Comparison of ENCODE assay signal across 12 cellular contexts in genomic region chr16:640614-641013, GRCh38. TPM values are rescaled to one million over a fixed set of nuclear protein-coding genes. Genes with fewer than 3 reads are reported as not detected.
DNase-seq lines count a peak whose midpoint lies in the region; TF ChIP-seq lines count a peak whose summit lies in the region.
"Had no signal": no experiment of that assay in that cellular context is flagged by ENCODE, and none has a peak within 500 bp of the region (broad histone marks: within the 10 kb centered on the region; RNA-seq: fewer than 3 reads in every experiment).

No MANE protein-coding gene starts in this region.

- H3K23me2 ChIP-seq in H9 (ENCODE audit: insufficient read length, low read depth, low read length, poor library complexity, severe bottlenecking), result peaks cover 10% of the 10 kb centered on the region

- H3K27me3 Mint-ChIP-seq in H9 (ENCODE audit: low read depth), result peaks cover 2% of the 10 kb centered on the region; the same call in 1 of the 2 replicates
- H3K27me3 Mint-ChIP-seq in nephron (ENCODE audit: low read depth), result peaks cover 19% of the 10 kb centered on the region

- H3K9me3 Mint-ChIP-seq in H9 (peaks cover 3% of the 10 kb centered on the region in 2 experiments; a peak in 2 of 5 replicates), nephron (no peaks in the 10 kb centered on the region)

- H2AFZ ChIP-seq in H9 (ENCODE audit: low read length), result no peak overlapping the region

- no peak overlapping the region for H3T11ph ChIP-seq in H9 (ENCODE audit: low read length)

- H2BK5ac ChIP-seq in H9 (ENCODE audit: insufficient read length, low read length), result no peak overlapping the region

- DNase-seq in AG04450 (ENCODE audit: low read depth, low spot score) (no peak), H9 (no peak), astrocyte of the cerebellum (ENCODE audit: low read depth) (no peak), GM19240 (ENCODE audit: insufficient read length, low spot score) (no peak), NCI-H748 treated with DMSO at 0.1 percent for 48 hours (lab: John Stamatoyannopoulos, UW) (no peak), retina (no peak)
- no peak for DNase-seq in activated CD4-positive, CD25-positive, alpha-beta regulatory T cell treated with anti-CD3 and anti-CD28 coated beads, Interleukin-2, amount 50 U/mL, for 72 hours
- DNase-seq: EL, mesendoderm, NCI-H446 treated with DMSO at 0.1 percent for 48 hours had no signal

- H3K27ac Mint-ChIP-seq in H9, result peak overlapping the region in 1 of 3 experiments; percentile 86; a peak in 1 of 7 replicates
- no peak overlapping the region for H3K27ac Mint-ChIP-seq in nephron

- no peak overlapping the region for H3K27ac ChIP-seq in AG04450 (ENCODE audit: low read depth, low read length)
- H3K27ac ChIP-seq in H9 (ENCODE audit: insufficient read length, low read depth, low read length), result no peak overlapping the region

- H4K91ac ChIP-seq in H9 (ENCODE audit: insufficient read length, low read depth, low read length), result no peak overlapping the region

- H4K8ac ChIP-seq in H9 (replicated peaks; ENCODE audit: insufficient read length, low read depth, low read length), result no peak overlapping the region

- H2BK20ac ChIP-seq in H9 (ENCODE audit: low read depth, low read length, poor library complexity, severe bottlenecking), result no peak overlapping the region

- H2BK15ac ChIP-seq in H9 (ENCODE audit: low read depth, low read length), result no peak overlapping the region

- H4K5ac ChIP-seq in H9 (ENCODE audit: insufficient read length, low read depth, low read length), result no peak overlapping the region

- no peaks in the 10 kb centered on the region; the same call in 1 of the 2 replicates for H3K9me3 ChIP-seq in AG04450 (ENCODE audit: control insufficient read depth, insufficient read depth, low read length)
- H3K9me3 ChIP-seq in H9 (ENCODE audit: control insufficient read depth, low read depth, low read length), result no peaks in the 10 kb centered on the region
- H3K9me3 ChIP-seq: ascending aorta had no signal

- no peak overlapping the region for H3K4ac ChIP-seq in H9 (ENCODE audit: low read depth, low read length)

- in situ Hi-C loops in astrocyte of the cerebellum (cut with HindIII; ENCODE audit: low sequenced_read_pairs), result no loop called here

- H4K20me1 ChIP-seq in H9 (ENCODE audit: control insufficient read depth, insufficient read depth, insufficient read length), result no peaks in the 10 kb centered on the region

- H3K23ac ChIP-seq in H9 (ENCODE audit: insufficient read length, low read depth, low read length), result no peak overlapping the region

- no peak overlapping the region for H3K9ac ChIP-seq in H9 (ENCODE audit: extremely low read depth, insufficient read length, low read length)

- no peak overlapping the region for H3K4me2 ChIP-seq in H9 (ENCODE audit: insufficient read depth, insufficient read length, low read length)

- no peaks in the 10 kb centered on the region; the same call in 1 of the 2 replicates for H3K4me1 ChIP-seq in H9 (ENCODE audit: insufficient read depth, low read length)

- H3K27me3 ChIP-seq in AG04450 (ENCODE audit: control insufficient read depth, insufficient read depth, low read length) (no peaks in the 10 kb centered on the region), H9 (ENCODE audit: insufficient read depth, low read length) (no peaks in the 10 kb centered on the region)
- H3K27me3 ChIP-seq: ascending aorta had no signal

- no CpG with 5 or more reads among the region's 5 CpGs for WGBS in H9 (ENCODE audit: extremely low coverage, insufficient read length, low lambda C conversion rate)

- H3K4me3 ChIP-seq in AG04450 (ENCODE audit: low read depth, low read length), result peak overlapping the region; percentile 80
- H3K4me3 ChIP-seq in astrocyte of the cerebellum (ENCODE audit: low read depth, low read length), result peak overlapping the region; percentile 59

- H3K79me1 ChIP-seq in H9 (ENCODE audit: insufficient read depth, low read depth, low read length, poor library complexity, severe bottlenecking), result no peaks in the 10 kb centered on the region

- H2AK5ac ChIP-seq in H9 (ENCODE audit: insufficient read length, low read length), result no peak overlapping the region

- no peak overlapping the region for H2BK12ac ChIP-seq in H9 (ENCODE audit: insufficient read length, low read depth, low read length)

- CTCF ChIA-PET in AG04450 (lab: Charles Lee), result interaction anchor here (0.7 kb wide), 1 partner anchor 225 kb away, joined by 5 read pairs; no protein-coding TSS in a partner anchor

- POLR2A ChIA-PET in AG04450 (lab: Yijun Ruan, JAX), result no interaction called here

- no peaks in the 10 kb centered on the region for H3K79me2 ChIP-seq in H9 (ENCODE audit: insufficient read depth, low read length)

- peaks cover 3 to 15% (median 4%) of the 10 kb centered on the region in 3 experiments; a peak in 5 of 7 replicates for H3K36me3 Mint-ChIP-seq in H9 (ENCODE audit: insufficient read depth in 1 of 3, low read depth in 3 of 3)
- no peaks in the 10 kb centered on the region for H3K36me3 Mint-ChIP-seq in nephron (ENCODE audit: low read depth)

- H3K56ac ChIP-seq in H9 (ENCODE audit: insufficient read length, low read depth, low read length), result no peak overlapping the region

- H3K18ac ChIP-seq in H9 (ENCODE audit: insufficient read length, low read depth, low read length), result no peak overlapping the region

- H3K14ac ChIP-seq in H9 (ENCODE audit: insufficient read depth, low read length), result no peak overlapping the region

- peak overlapping the region; percentile 17 to 74; a peak in 3 of 5 replicates for H3K4me3 Mint-ChIP-seq in H9
- peak overlapping the region; percentile 81 to 83 (median 82) for H3K4me3 Mint-ChIP-seq in nephron

- H3K4me1 Mint-ChIP-seq in H9, result peaks cover 14 to 28% of the 10 kb centered on the region in 2 experiments
- H3K4me1 Mint-ChIP-seq in nephron, result peaks cover 3% of the 10 kb centered on the region

- TF ChIP-seq CTCF in AG04450 (IDR thresholded peaks at IDR 0.05; ENCODE audit: low read depth, low read length) (no peak), H9 (conservative IDR thresholded peaks at IDR 0.05) (no peak), astrocyte of the cerebellum (IDR thresholded peaks at IDR 0.05; ENCODE audit: low read depth, low read length, missing control alignments) (no peak), nephron (IDR thresholded peaks at IDR 0.05; ENCODE audit: unreplicated experiment in 3 of 3) (no peak)

- H2BK120ac ChIP-seq in H9 (ENCODE audit: low read depth, low read length, poor library complexity, severe bottlenecking), result no peak overlapping the region

RNA-seq across cellular contexts. Expression of gene MCRIP2, which starts 1.0 kb away (rescaled TPM):
- 6.7 and 10.8 TPM in 2 replicates for polyA plus RNA-seq in AG04450 (2011; rRNA removed)
- 1.6 and 1.9 TPM in 2 replicates for polyA minus RNA-seq in AG04450 (2011; rRNA and poly(A)+ RNA removed)
- total RNA-seq in H9 (2021), result 50.5 and 52.5 TPM in 2 replicates

RNA-seq across cellular contexts. Expression of gene METTL26, which starts 4.5 kb away (rescaled TPM):
- polyA plus RNA-seq in AG04450 (2011; rRNA removed), result 58.3 and 69.5 TPM in 2 replicates
- 35.2 and 39.7 TPM in 2 replicates for polyA minus RNA-seq in AG04450 (2011; rRNA and poly(A)+ RNA removed)
- total RNA-seq in H9 (2021), result 108 and 109 TPM in 2 replicates

RNA-seq across cellular contexts. Expression of gene WDR90, which starts 8.6 kb away (rescaled TPM):
- 2.1 and 2.5 TPM in 2 replicates for polyA plus RNA-seq in AG04450 (2011; rRNA removed)
- polyA minus RNA-seq in AG04450 (2011; rRNA and poly(A)+ RNA removed), result 2.8 and 3.5 TPM in 2 replicates
- 61.8 and 68.2 TPM in 2 replicates for total RNA-seq in H9 (2021)

RNA-seq across cellular contexts. Expression of gene WFIKKN1, which starts 9.8 kb away (rescaled TPM):
- polyA plus RNA-seq in AG04450 (2011; rRNA removed), result not detected in 2 replicates
- not detected in 2 replicates for polyA minus RNA-seq in AG04450 (2011; rRNA and poly(A)+ RNA removed)
- total RNA-seq in H9 (2021), result 8.3 and 8.7 TPM in 2 replicates
- total RNA-seq: ascending aorta had no signal

RNA-seq across cellular contexts. Expression of gene RHOT2, which starts 27.3 kb away (rescaled TPM):
- 38.0 and 53.3 TPM in 2 replicates for polyA plus RNA-seq in AG04450 (2011; rRNA removed)
- 28.1 and 42.2 TPM in 2 replicates for polyA minus RNA-seq in AG04450 (2011; rRNA and poly(A)+ RNA removed)
- 206 and 210 TPM in 2 replicates for total RNA-seq in H9 (2021)
